ENCODE assay signal across 9 cellular contexts in the genomic region with DNA sequence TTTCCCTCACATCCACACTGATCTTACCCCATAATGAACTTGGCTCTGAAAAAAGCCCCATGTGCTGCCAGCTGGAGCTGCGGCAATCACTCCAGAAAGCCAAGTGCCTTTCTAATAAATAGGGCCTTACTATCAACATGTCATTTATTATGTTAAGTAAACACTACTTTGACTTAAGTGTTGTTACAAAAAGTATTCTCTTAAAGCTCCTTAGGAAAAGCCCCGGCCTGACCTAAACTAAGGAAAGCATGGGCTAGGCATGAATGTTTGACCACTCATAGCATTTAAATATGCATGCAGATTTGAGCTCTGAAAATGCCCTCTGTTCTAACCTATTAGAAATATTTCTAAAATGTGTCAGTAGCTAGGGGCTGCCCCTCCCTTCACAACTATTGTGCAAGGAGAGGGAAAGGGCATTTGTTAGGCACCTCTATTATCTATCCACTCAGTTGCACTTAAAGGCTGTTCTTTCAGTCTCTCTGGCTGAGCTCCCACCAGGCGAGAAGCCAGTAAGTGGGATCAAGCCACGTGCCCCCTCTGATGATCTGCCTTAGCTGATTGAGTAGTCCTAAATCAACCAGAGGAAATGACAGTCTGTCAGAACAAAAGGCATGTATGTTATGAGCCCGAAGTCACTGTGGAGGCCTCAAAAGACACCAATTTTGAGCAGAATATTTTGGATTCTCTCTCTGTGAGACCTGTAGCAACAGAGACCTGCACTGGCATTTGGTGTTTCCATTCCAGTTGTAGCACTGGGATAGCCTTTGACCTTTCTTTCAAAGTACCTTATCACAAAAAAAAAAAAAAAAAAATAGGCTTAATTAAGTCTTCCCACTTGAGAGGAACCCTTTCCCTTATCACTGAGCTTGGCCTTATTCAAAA.
DNase-seq lines count a peak whose midpoint lies in the region; ATAC-seq and TF ChIP-seq lines count a peak whose summit lies in the region.
"Had no signal": no experiment of that assay in that cellular context is flagged by ENCODE, and none has a peak within 500 bp of the region (broad histone marks: within the 10 kb centered on the region; RNA-seq: fewer than 3 reads in every experiment).

No MANE protein-coding gene starts in this region.

- H3K9me2 ChIP-seq in OCI-LY7 (ENCODE audit: insufficient read depth, low read length): no peaks in the 10 kb centered on the region

- CTCF ChIA-PET in OCI-LY7 (lab: Charles Lee; ENCODE audit: unreplicated experiment): no interaction called here

- peaks cover 15% of the 10 kb centered on the region for H3K4me1 ChIP-seq in osteoblast (ENCODE audit: insufficient read depth, low read length)
- no peaks in the 10 kb centered on the region for H3K4me1 ChIP-seq in OCI-LY7 (ENCODE audit: insufficient read depth, low read length, poor library complexity, severe bottlenecking)

- H3K27ac ChIP-seq in osteoblast (ENCODE audit: low read depth, low read length) (no peak overlapping the region), OCI-LY7 (ENCODE audit: low read depth, low read length, poor library complexity, severe bottlenecking) (no peak overlapping the region)

- no peak overlapping the region for H3K4me2 ChIP-seq in osteoblast (ENCODE audit: insufficient read depth, low read length)
- no peak overlapping the region for H3K4me2 ChIP-seq in OCI-LY7 (ENCODE audit: low read length)

- H3K79me2 ChIP-seq in osteoblast (ENCODE audit: insufficient read depth, low read length) (no peaks in the 10 kb centered on the region), OCI-LY7 (ENCODE audit: insufficient read depth, low read depth, low read length) (no peaks in the 10 kb centered on the region)

- no peaks in the 10 kb centered on the region for H4K20me1 ChIP-seq in osteoblast (ENCODE audit: insufficient read depth, low read length)
- H4K20me1 ChIP-seq in OCI-LY7 (ENCODE audit: insufficient read depth, low read length): no peaks in the 10 kb centered on the region

- no TSS peak for BruUV-seq in OCI-LY7 (replicated peaks; lab: Mats Ljungman, UMichigan)

- H3K36me3 ChIP-seq in osteoblast (ENCODE audit: insufficient read depth, low read length): no peaks in the 10 kb centered on the region
- no peaks in the 10 kb centered on the region for H3K36me3 ChIP-seq in OCI-LY7 (ENCODE audit: insufficient read depth, low read length)

- intact Hi-C loops in OCI-LY7 (cut with micrococcal nuclease; ENCODE audit: unreplicated experiment): no loop called here

- no peak overlapping the region for H3K4me3 ChIP-seq in epithelial cell of proximal tubule (ENCODE audit: low read depth, low read length)
- no peak overlapping the region for H3K4me3 ChIP-seq in osteoblast (ENCODE audit: insufficient read depth, low read length)
- H3K4me3 ChIP-seq in OCI-LY7 (ENCODE audit: low read depth, low read length, poor library complexity, severe bottlenecking): no peak overlapping the region

- H3K9me3 ChIP-seq in osteoblast (ENCODE audit: low read depth, low read length): no peaks in the 10 kb centered on the region
- H3K9me3 ChIP-seq in OCI-LY7 (ENCODE audit: low read length): no peaks in the 10 kb centered on the region

- ATAC-seq in HG03025 (IDR thresholded peaks at IDR 0.05; ENCODE audit: low FRiP score, unreplicated experiment): no peak
- no peak for ATAC-seq in HG02588 (IDR thresholded peaks at IDR 0.05; ENCODE audit: unreplicated experiment)
- ATAC-seq: activated CD8-positive, alpha-beta memory T cell treated with anti-CD3 and anti-CD28 coated beads, Interleukin-2, amount 10 ng/mL, durations not matched to agents 7 days and 5 days had no signal

- H3K27me3 ChIP-seq in osteoblast (ENCODE audit: insufficient read depth, low read length): no peaks in the 10 kb centered on the region

- POLR2A ChIA-PET in OCI-LY7 (lab: Charles Lee): no interaction called here

- DNase-seq in DMS79 treated with DMSO at 0.1 percent for 48 hours (lab: John Stamatoyannopoulos, UW): peak; percentile 91
- peak; percentile 87 for DNase-seq in NCI-H345 (lab: John Stamatoyannopoulos, UW)
- peak; percentile 59 for DNase-seq in epithelial cell of proximal tubule (ENCODE audit: low read depth)
- DNase-seq in osteoblast (ENCODE audit: insufficient read length, low spot score, missing footprints): peak; percentile 26
- no peak for DNase-seq in NOMO-1 (lab: John Stamatoyannopoulos, UW; ENCODE audit: unreplicated experiment in 2 of 2)
- DNase-seq in OCI-LY7 (ENCODE audit: low spot score): no peak
- DNase-seq: activated CD8-positive, alpha-beta memory T cell treated with anti-CD3 and anti-CD28 coated beads, Interleukin-2, amount 10 ng/mL, durations not matched to agents 7 days and 5 days had no signal

- H2AFZ ChIP-seq in osteoblast (ENCODE audit: low read length) (no peak overlapping the region), OCI-LY7 (ENCODE audit: low read length) (no peak overlapping the region)

- no peak for TF ChIP-seq CTCF in epithelial cell of proximal tubule (conservative IDR thresholded peaks at IDR 0.05; ENCODE audit: low read depth, low read length)
- no peak for TF ChIP-seq CTCF in osteoblast (IDR thresholded peaks at IDR 0.05; ENCODE audit: extremely low read depth, low read depth, low read length)
- TF ChIP-seq CTCF in OCI-LY7 (conservative IDR thresholded peaks at IDR 0.05; ENCODE audit: low read length): no peak

Comparison
In these comparisons a context has a peak if more than half of its experiments do, and no peak if none do; other contexts are left out.
1. DNase-seq: peak in DMS79 treated with DMSO at 0.1 percent for 48 hours (single experiment), NCI-H345 (single experiment), epithelial cell of proximal tubule (single experiment) and osteoblast (single experiment); none in NOMO-1 (0 of 2) and OCI-LY7 (single experiment).